17 cellular contexts compared by ENCODE assay signal in genomic region chr3:69283913-69284312, GRCh38.
DNase-seq lines count a peak whose midpoint lies in the region; ATAC-seq and TF ChIP-seq lines count a peak whose summit lies in the region.
"Had no signal": no experiment of that assay in that cellular context is flagged by ENCODE, and none has a peak within 500 bp of the region (broad histone marks: within the 10 kb centered on the region; RNA-seq: fewer than 3 reads in every experiment).

No MANE protein-coding gene starts in this region.

- H3K27ac Mint-ChIP-seq in natural killer cell treated with Interleukin-12 subunit alpha and Interleukin-12 subunit beta and Interleukin-15 and Interleukin-18, amount 100 ng/mL, for 72 hours: peak overlapping the region; percentile 46 to 81
- no peak overlapping the region for H3K27ac Mint-ChIP-seq in natural killer cell
- H3K27ac Mint-ChIP-seq: B cell; CD8-positive, alpha-beta T cell; H9 had no signal

- TF ChIP-seq CTCF in natural killer cell (IDR thresholded peaks at IDR 0.05) (no peak), dorsolateral prefrontal cortex (IDR thresholded peaks at IDR 0.05 in 54 of 56, conservative IDR thresholded peaks at IDR 0.05 in 2 of 56; ENCODE audit: low read depth in 1 of 56, partially characterized antibody in 56 of 56) (no peak), prostate gland (IDR thresholded peaks at IDR 0.05) (no peak), testis (IDR thresholded peaks at IDR 0.05) (no peak), brain microvascular endothelial cell (IDR thresholded peaks at IDR 0.05; ENCODE audit: low read depth, low read length, missing control alignments) (no peak)

- intact Hi-C loops in natural killer cell (cut with micrococcal nuclease): no loop called here
- intact Hi-C loops in dorsolateral prefrontal cortex (cut with DNase I): no loop called here
- intact Hi-C loops in prostate gland (cut with DNase I): no loop called here
- intact Hi-C loops in testis (cut with DNase I; ENCODE audit: low total_unique reads): no loop called here

- H3K4me3 ChIP-seq in dorsolateral prefrontal cortex (no peak overlapping the region), prostate gland (no peak overlapping the region), testis (no peak overlapping the region), brain microvascular endothelial cell (ENCODE audit: low read depth, low read length) (no peak overlapping the region)
- H3K4me3 ChIP-seq: BLaER1 treated with 17β-estradiol and CSF1 and Interleukin-3, amounts not matched to agents 10 nM and 100 nM; GM12878 had no signal

- no peaks in the 10 kb centered on the region for H3K9me3 ChIP-seq in prostate gland
- no peaks in the 10 kb centered on the region for H3K9me3 ChIP-seq in testis
- H3K9me3 ChIP-seq: BLaER1 treated with 17β-estradiol and CSF1 and Interleukin-3, amounts not matched to agents 10 nM and 100 nM had no signal

- TF ChIP-seq POLR2A in prostate gland (IDR thresholded peaks at IDR 0.05) (no peak), testis (IDR thresholded peaks at IDR 0.05) (no peak)

- no peak overlapping the region for H3K4me3 Mint-ChIP-seq in natural killer cell treated with Interleukin-12 subunit alpha and Interleukin-12 subunit beta and Interleukin-15 and Interleukin-18, amount 100 ng/mL, for 72 hours
- H3K4me3 Mint-ChIP-seq in natural killer cell: no peak overlapping the region
- H3K4me3 Mint-ChIP-seq: B cell; CD8-positive, alpha-beta T cell; H9 had no signal

- DNase-seq in natural killer cell treated with Interleukin-12 subunit alpha and Interleukin-12 subunit beta and Interleukin-15 and Interleukin-18, amount 100 ng/mL, for 72 hours (ENCODE audit: low spot score): no peak
- DNase-seq in natural killer cell (no peak), dorsolateral prefrontal cortex (no peak), prostate gland (ENCODE audit: low spot score) (no peak), testis (no peak), hepatic stellate cell (ENCODE audit: low spot score) (no peak), brain microvascular endothelial cell (no peak)
- DNase-seq: Calu3; CD8-positive, alpha-beta T cell; DND-41; EL; H9 had no signal

- in situ Hi-C loops in brain microvascular endothelial cell (cut with HindIII; ENCODE audit: low pct_ligation_motif_present, low sequenced_read_pairs): no loop called here

- ATAC-seq in natural killer cell treated with Interleukin-12 subunit alpha and Interleukin-12 subunit beta and Interleukin-15 and Interleukin-18, amount 100 ng/mL, for 72 hours: no peak
- no peak for ATAC-seq in natural killer cell
- no peak for ATAC-seq in GM21723 (IDR thresholded peaks at IDR 0.05; ENCODE audit: unreplicated experiment)
- ATAC-seq: CD8-positive, alpha-beta T cell; GM12878; HepG2 had no signal

- no peaks in the 10 kb centered on the region for H3K36me3 ChIP-seq in prostate gland
- H3K36me3 ChIP-seq in testis (ENCODE audit: low read depth, missing control alignments): no peaks in the 10 kb centered on the region
- H3K36me3 ChIP-seq in brain microvascular endothelial cell (replicated peaks): no peaks in the 10 kb centered on the region

- peak overlapping the region in 56 of 59 donors; percentile 7 to 86 (median 71) for H3K27ac ChIP-seq in dorsolateral prefrontal cortex
- peak overlapping the region; percentile 71 to 73 for H3K27ac ChIP-seq in prostate gland
- H3K27ac ChIP-seq in testis: peak overlapping the region; percentile 37 to 41
- H3K27ac ChIP-seq in brain microvascular endothelial cell: no peak overlapping the region
- H3K27ac ChIP-seq: BLaER1 treated with 17β-estradiol and CSF1 and Interleukin-3, amounts not matched to agents 10 nM and 100 nM had no signal

- no peaks in the 10 kb centered on the region for H3K36me3 Mint-ChIP-seq in natural killer cell treated with Interleukin-12 subunit alpha and Interleukin-12 subunit beta and Interleukin-15 and Interleukin-18, amount 100 ng/mL, for 72 hours
- no peaks in the 10 kb centered on the region for H3K36me3 Mint-ChIP-seq in natural killer cell
- H3K36me3 Mint-ChIP-seq: CD8-positive, alpha-beta T cell had no signal

- H3K4me1 ChIP-seq in prostate gland (replicated peaks) (peaks cover 10% of the 10 kb centered on the region), testis (peaks cover 6% of the 10 kb centered on the region)

- H3K27me3 ChIP-seq in dorsolateral prefrontal cortex (no peaks in the 10 kb centered on the region), prostate gland (replicated peaks; ENCODE audit: insufficient read depth) (no peaks in the 10 kb centered on the region), testis (no peaks in the 10 kb centered on the region), brain microvascular endothelial cell (replicated peaks) (no peaks in the 10 kb centered on the region)
- H3K27me3 ChIP-seq: BLaER1 treated with 17β-estradiol and CSF1 and Interleukin-3, amounts not matched to agents 10 nM and 100 nM had no signal

- H3K9me3 Mint-ChIP-seq in natural killer cell treated with Interleukin-12 subunit alpha and Interleukin-12 subunit beta and Interleukin-15 and Interleukin-18, amount 100 ng/mL, for 72 hours: peaks cover 2% of the 10 kb centered on the region
- H3K9me3 Mint-ChIP-seq in natural killer cell: no peaks in the 10 kb centered on the region
- H3K9me3 Mint-ChIP-seq: CD8-positive, alpha-beta T cell; H9 had no signal

- peaks cover 44 to 49% of the 10 kb centered on the region in 2 donors for H3K4me1 Mint-ChIP-seq in natural killer cell treated with Interleukin-12 subunit alpha and Interleukin-12 subunit beta and Interleukin-15 and Interleukin-18, amount 100 ng/mL, for 72 hours (ENCODE audit: low read depth in 2 of 2)
- peaks cover 36 to 54% of the 10 kb centered on the region in 2 donors for H3K4me1 Mint-ChIP-seq in natural killer cell
- H3K4me1 Mint-ChIP-seq: B cell had no signal

- 81% methylated on average over 4 of the region's 4 CpGs for WGBS in prostate gland
- WGBS in testis, 2 donors: 40 to 49% methylated on average over 4 of the region's 4 CpGs

- H3K27me3 Mint-ChIP-seq in natural killer cell treated with Interleukin-12 subunit alpha and Interleukin-12 subunit beta and Interleukin-15 and Interleukin-18, amount 100 ng/mL, for 72 hours: peaks cover 0 to 2% of the 10 kb centered on the region in 2 donors
- H3K27me3 Mint-ChIP-seq in natural killer cell (ENCODE audit: low read depth in 2 of 2): no peaks in the 10 kb centered on the region

Comparison
In these comparisons a context has a peak if more than half of its experiments do, and no peak if none do; other contexts are left out.
1. H3K27ac Mint-ChIP-seq: peak in natural killer cell treated with Interleukin-12 subunit alpha and Interleukin-12 subunit beta and Interleukin-15 and Interleukin-18, amount 100 ng/mL, for 72 hours (2 of 2); none in natural killer cell (0 of 2).